20 cellular contexts compared by ENCODE assay signal in the genomic region with DNA sequence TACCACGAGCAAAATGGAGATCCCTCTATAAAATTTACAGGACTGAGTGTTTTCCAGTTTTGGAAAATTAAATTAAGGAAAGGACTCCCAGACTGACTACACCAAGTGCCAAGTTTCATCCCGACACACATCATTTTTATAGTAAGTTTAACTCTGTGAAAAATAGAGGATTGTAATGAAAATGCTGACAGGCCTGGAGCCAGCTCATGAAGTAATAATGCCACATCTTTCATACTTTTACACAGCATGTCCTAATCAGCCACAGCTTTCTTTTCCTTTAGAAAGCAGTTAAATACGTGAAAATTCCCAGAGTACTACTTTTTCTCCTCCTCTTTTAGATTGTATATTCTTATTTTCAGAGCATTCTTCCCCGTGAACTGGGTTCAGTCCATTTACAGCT.
DNase-seq lines count a peak whose midpoint lies in the region; ATAC-seq and TF ChIP-seq lines count a peak whose summit lies in the region.
"Had no signal": no experiment of that assay in that cellular context is flagged by ENCODE, and none has a peak within 500 bp of the region (broad histone marks: within the 10 kb centered on the region; RNA-seq: fewer than 3 reads in every experiment).

No MANE protein-coding gene starts in this region.

- H3K27me3 ChIP-seq in ascending aorta (no peaks in the 10 kb centered on the region), hepatocyte (no peaks in the 10 kb centered on the region), stomach smooth muscle (ENCODE audit: control insufficient read depth in 1 of 2, insufficient read depth in 2 of 2, low read length in 2 of 2) (no peaks in the 10 kb centered on the region)

- H4K20me1 ChIP-seq in hepatocyte (ENCODE audit: insufficient read depth, poor library complexity, severe bottlenecking): no peaks in the 10 kb centered on the region

- intact Hi-C loops in ascending aorta (cut with DNase I): loop anchor here (2.0 to 5.0 kb wide), 2 partner anchors 77 to 427 kb away; no protein-coding TSS in a partner anchor

- H3K79me2 ChIP-seq in hepatocyte: no peaks in the 10 kb centered on the region

- no peaks in the 10 kb centered on the region for H3K9me2 ChIP-seq in hepatocyte (replicated peaks; ENCODE audit: insufficient read depth)

- peak overlapping the region in 1 of 2 donors; percentile 3 for H3K9ac ChIP-seq in stomach smooth muscle (ENCODE audit: low read length in 2 of 2)
- H3K9ac ChIP-seq: KMS-11 had no signal

- H3K4me3 ChIP-seq in AG09309 (ENCODE audit: control insufficient read depth, low read depth, low read length) (no peak overlapping the region), ascending aorta (no peak overlapping the region), hepatocyte (no peak overlapping the region), stomach smooth muscle (ENCODE audit: low read length in 2 of 2) (no peak overlapping the region)
- H3K4me3 ChIP-seq: HAP-1 had no signal

- peak; percentile 45 for DNase-seq in AG09309 (ENCODE audit: low read depth)
- DNase-seq in ascending aorta (ENCODE audit: low spot score in 2 of 2): no peak
- no peak for DNase-seq in hepatocyte (ENCODE audit: low spot score)
- DNase-seq in SK-N-DZ (ENCODE audit: low spot score): no peak
- DNase-seq: 8988T, C1 segment of cervical spinal cord, DND-41, GDM1, NCI-H1436 treated with DMSO at 0.1 percent for 48 hours, NCI-H2081, NCI-H510A, NCI-H774, PC-3 had no signal

- WGBS in hepatocyte (ENCODE audit: low lambda C conversion rate, missing lambda C conversion rate): 65% methylated on average over 4 of the region's 4 CpGs

- no peak overlapping the region for H3K4me2 ChIP-seq in hepatocyte
- H3K4me2 ChIP-seq: KMS-11 had no signal

- H3K4me1 ChIP-seq in ascending aorta (peaks cover 0 to 20% of the 10 kb centered on the region in 2 donors), hepatocyte (ENCODE audit: insufficient read depth) (no peaks in the 10 kb centered on the region), stomach smooth muscle (ENCODE audit: control insufficient read depth, insufficient read depth, low read length) (peaks cover 30% of the 10 kb centered on the region)

- ATAC-seq in GM19395 (IDR thresholded peaks at IDR 0.05; ENCODE audit: unreplicated experiment) (no peak), HG03025 (IDR thresholded peaks at IDR 0.05; ENCODE audit: low FRiP score, unreplicated experiment) (no peak), HG02938 (IDR thresholded peaks at IDR 0.05; ENCODE audit: unreplicated experiment) (no peak)
- ATAC-seq: PC-3 had no signal

- H3K27ac ChIP-seq in ascending aorta (peak overlapping the region; percentile 71 to 82), hepatocyte (peak overlapping the region; percentile 57), stomach smooth muscle (ENCODE audit: low read length) (peak overlapping the region; percentile 80)
- H3K27ac ChIP-seq: KMS-11, RWPE1 had no signal

- H2AFZ ChIP-seq in hepatocyte: no peak overlapping the region

- no peaks in the 10 kb centered on the region for H3K9me3 ChIP-seq in ascending aorta
- H3K9me3 ChIP-seq in hepatocyte (ENCODE audit: low read depth): no peaks in the 10 kb centered on the region
- no peaks in the 10 kb centered on the region for H3K9me3 ChIP-seq in stomach smooth muscle (ENCODE audit: control insufficient read depth in 2 of 2, low read length in 2 of 2)
- H3K9me3 ChIP-seq: HAP-1 had no signal

- H3K36me3 ChIP-seq in ascending aorta: no peaks in the 10 kb centered on the region
- no peaks in the 10 kb centered on the region for H3K36me3 ChIP-seq in hepatocyte (replicated peaks; ENCODE audit: insufficient read depth, low read depth)
- H3K36me3 ChIP-seq in stomach smooth muscle (ENCODE audit: control insufficient read depth in 2 of 2, insufficient read depth in 2 of 2, low read length in 2 of 2): no peaks in the 10 kb centered on the region
- H3K36me3 ChIP-seq: HAP-1 had no signal

- TF ChIP-seq CTCF in AG09309 (IDR thresholded peaks at IDR 0.05; ENCODE audit: control insufficient read depth, insufficient read depth, low read depth, low read length, missing control alignments): no peak
- TF ChIP-seq CTCF in ascending aorta (IDR thresholded peaks at IDR 0.05): no peak
- no peak for TF ChIP-seq CTCF in hepatocyte (IDR thresholded peaks at IDR 0.05; ENCODE audit: poor library complexity)
